Comparison of ENCODE assay signal across 8 cellular contexts in genomic region chr19:1094655-1094977, GRCh38. TPM values are rescaled to one million over a fixed set of nuclear protein-coding genes. Genes with fewer than 3 reads are reported as not detected.
DNase-seq lines count a peak whose midpoint lies in the region; ATAC-seq and TF ChIP-seq lines count a peak whose summit lies in the region.

No MANE protein-coding gene starts in this region.

- H3K27ac ChIP-seq in HL-60 (replicated peaks) (peak overlapping the region; percentile 72), iPS-20b (ENCODE audit: low read length) (no peak overlapping the region), stomach smooth muscle (ENCODE audit: low read length) (no peak overlapping the region)

- DNase-seq in HL-60 (ENCODE audit: low read depth in 1 of 2, low spot score in 1 of 2) (no peak), medulla oblongata (ENCODE audit: extremely low spot score) (no peak)
- DNase-seq in activated naive CD4-positive, alpha-beta T cell treated with anti-CD3 and anti-CD28 coated beads, Interleukin-2, amount 50 U/mL, for 72 hours (ENCODE audit: low spot score in 2 of 2) = no peak

- ATAC-seq in activated naive CD4-positive, alpha-beta T cell treated with anti-CD3 and anti-CD28 coated beads, Interleukin-2, amount 50 U/mL, for 72 hours = peak in 1 of 2 donors; percentile 33
- ATAC-seq in GM21390 (IDR thresholded peaks at IDR 0.05; ENCODE audit: unreplicated experiment) = no peak
- ATAC-seq in GM19023 (IDR thresholded peaks at IDR 0.05; ENCODE audit: unreplicated experiment) = no peak
- no peak for ATAC-seq in GM18520 (IDR thresholded peaks at IDR 0.05; ENCODE audit: unreplicated experiment)

- H3K27me3 ChIP-seq in HL-60 (ENCODE audit: insufficient read depth, poor library complexity, severe bottlenecking) (no peaks in the 10 kb centered on the region), iPS-20b (ENCODE audit: insufficient read depth, low read length) (no peaks in the 10 kb centered on the region), stomach smooth muscle (ENCODE audit: control insufficient read depth in 1 of 2, insufficient read depth in 2 of 2, low read length in 2 of 2) (no peaks in the 10 kb centered on the region)

- peaks cover 0 to under 1% of the 10 kb centered on the region in 2 donors for H3K9me3 Mint-ChIP-seq in activated naive CD4-positive, alpha-beta T cell treated with anti-CD3 and anti-CD28 coated beads, Interleukin-2, amount 50 U/mL, for 72 hours

- peak overlapping the region; percentile 92 for H3K27ac Mint-ChIP-seq in activated naive CD4-positive, alpha-beta T cell treated with anti-CD3 and anti-CD28 coated beads, Interleukin-2, amount 50 U/mL, for 72 hours

- no peaks in the 10 kb centered on the region for H3K9me3 ChIP-seq in iPS-20b (ENCODE audit: insufficient read depth, low read depth, low read length)
- H3K9me3 ChIP-seq in stomach smooth muscle (ENCODE audit: control insufficient read depth in 2 of 2, low read length in 2 of 2) = no peaks in the 10 kb centered on the region

- H3K4me3 ChIP-seq in HL-60 (replicated peaks; ENCODE audit: insufficient read depth, low read length) (peak overlapping the region; percentile 85), iPS-20b (ENCODE audit: low read length) (peak overlapping the region; percentile 92), stomach smooth muscle (ENCODE audit: low read length in 2 of 2) (peak overlapping the region; percentile 93)

- TF ChIP-seq CTCF in HL-60 (IDR thresholded peaks at IDR 0.05; ENCODE audit: insufficient read depth, low read length) = no peak

- H3K9ac ChIP-seq in iPS-20b (ENCODE audit: low read depth, low read length) = peak overlapping the region; percentile 87
- peak overlapping the region; percentile 79 to 83 for H3K9ac ChIP-seq in stomach smooth muscle (ENCODE audit: low read length in 2 of 2)

- H3K36me3 Mint-ChIP-seq in activated naive CD4-positive, alpha-beta T cell treated with anti-CD3 and anti-CD28 coated beads, Interleukin-2, amount 50 U/mL, for 72 hours = peaks cover 8 to 11% of the 10 kb centered on the region in 2 donors

- H3K4me1 ChIP-seq in iPS-20b (ENCODE audit: insufficient read depth, low read length) = no peaks in the 10 kb centered on the region
- peaks cover 33% of the 10 kb centered on the region for H3K4me1 ChIP-seq in stomach smooth muscle (ENCODE audit: control insufficient read depth, insufficient read depth, low read length)

- H3K36me3 ChIP-seq in iPS-20b (ENCODE audit: insufficient read depth, low read depth, low read length) (peaks cover 30% of the 10 kb centered on the region), stomach smooth muscle (ENCODE audit: control insufficient read depth in 2 of 2, insufficient read depth in 2 of 2, low read length in 2 of 2) (peaks cover 5 to 6% of the 10 kb centered on the region in 2 donors)

RNA-seq across cellular contexts. Expression of gene POLR2E, which starts 0.6 kb away (rescaled TPM):
- total RNA-seq in activated naive CD4-positive, alpha-beta T cell treated with anti-CD3 and anti-CD28 coated beads, Interleukin-2, amount 50 U/mL, for 72 hours = 100 to 1,000 TPM; 248 to 259 TPM

RNA-seq across cellular contexts. Expression of gene GPX4, which starts 9.2 kb away (rescaled TPM):
- 100 to 1,000 TPM; 154 to 316 TPM for total RNA-seq in activated naive CD4-positive, alpha-beta T cell treated with anti-CD3 and anti-CD28 coated beads, Interleukin-2, amount 50 U/mL, for 72 hours

RNA-seq across cellular contexts. Expression of gene ARHGAP45, which starts 27.6 kb away (rescaled TPM):
- 100 to 1,000 TPM; 171 to 174 TPM for total RNA-seq in activated naive CD4-positive, alpha-beta T cell treated with anti-CD3 and anti-CD28 coated beads, Interleukin-2, amount 50 U/mL, for 72 hours

RNA-seq across cellular contexts. Expression of gene ABCA7, which starts 54.7 kb away (rescaled TPM):
- 100 to 1,000 TPM in 1 of 2 donors, 10 to 100 TPM in 1; 17.8 to 105 TPM for total RNA-seq in activated naive CD4-positive, alpha-beta T cell treated with anti-CD3 and anti-CD28 coated beads, Interleukin-2, amount 50 U/mL, for 72 hours
